1 cellular context compared by ENCODE assay signal in genomic region chr17:44063704-44064639, GRCh38.
TF ChIP-seq lines count a peak whose summit lies in the region.

No MANE protein-coding gene starts in this region.

TF ChIP-seq in H1, 55 proteins besides CTCF, POLR2A, EP300 and RAD21:
- TF ChIP-seq CBX8 (IDR thresholded peaks at IDR 0.05; ENCODE audit: borderline replicate concordance, low read depth, low read length): no peak
- no peak for TF ChIP-seq HDAC6 (IDR thresholded peaks at IDR 0.05; ENCODE audit: low read depth, low read length)
- no peak for TF ChIP-seq SP1 (IDR thresholded peaks at IDR 0.05; ENCODE audit: low read depth, low read length)
- TF ChIP-seq GTF2F1 (IDR thresholded peaks at IDR 0.05; ENCODE audit: borderline replicate concordance, low read depth, low read length): no peak
TF ChIP-seq in H1: peak in this region for 0.
